18 cellular contexts compared by ENCODE assay signal in genomic region chr11:107757661-107758060, GRCh38.
DNase-seq lines count a peak whose midpoint lies in the region; TF ChIP-seq lines count a peak whose summit lies in the region.
"Had no signal": no experiment of that assay in that cellular context is flagged by ENCODE, and none has a peak within 500 bp of the region (broad histone marks: within the 10 kb centered on the region; RNA-seq: fewer than 3 reads in every experiment).

No MANE protein-coding gene starts in this region.

- DNase-seq in GM10266 (ENCODE audit: extremely low spot score) (no peak), HFF-Myc (ENCODE audit: extremely low read depth, low read depth) (no peak), iPS-NIHi7 (ENCODE audit: extremely low spot score) (peak; percentile 41), DMS79 (lab: John Stamatoyannopoulos, UW) (no peak), SIG-M5 treated with dmso at 0.1 percent for 504 hours (lab: John Stamatoyannopoulos, UW; ENCODE audit: unreplicated experiment) (no peak), HEK293T (ENCODE audit: extremely low spot score) (no peak)
- DNase-seq: caudate nucleus; effector CD4-positive, alpha-beta T cell; NCI-H226; retina; SJCRH30; stimulated activated CD4-positive, alpha-beta T cell treated with anti-CD3 and anti-CD28 coated beads, Interleukin-15, amount 100 ng/mL, for 24 hours; stimulated activated naive CD4-positive, alpha-beta T cell; T-helper 17 cell; transverse colon had no signal

- H3K27ac ChIP-seq in VCaP = no peak overlapping the region
- H3K27ac ChIP-seq: BLaER1 treated with 17β-estradiol and CSF1 and Interleukin-3, amounts not matched to agents 10 nM and 100 nM; neutrophil; SJCRH30 had no signal

- CTCF ChIA-PET in HEK293T (lab: Yijun Ruan, JAX) = no interaction called here

- H3K4me3 ChIP-seq in HFF-Myc (replicated peaks; ENCODE audit: low read depth, low read length) = no peak overlapping the region
- H3K4me3 ChIP-seq: BLaER1 treated with 17β-estradiol and CSF1 and Interleukin-3, amounts not matched to agents 10 nM and 100 nM; SJCRH30; transverse colon had no signal

- POLR2A ChIA-PET in HEK293T (lab: Yijun Ruan, JAX) = no interaction called here

- TF ChIP-seq CTCF in GM10266 (IDR thresholded peaks at IDR 0.05; ENCODE audit: control insufficient read depth, insufficient read depth, low read depth, missing control alignments) (peak; percentile 14), HFF-Myc (IDR thresholded peaks at IDR 0.05; ENCODE audit: low read depth, low read length, missing control alignments) (peak; percentile 11), VCaP (conservative IDR thresholded peaks at IDR 0.05) (0 out of 2 replicates have a peak, but pooled peaks have one; percentile 15)

TF ChIP-seq in HEK293T, 16 proteins besides CTCF, POLR2A, EP300 and RAD21:
- TF ChIP-seq ARNT (IDR thresholded peaks at IDR 0.05) (no peak), BHLHE40 (IDR thresholded peaks at IDR 0.05; ENCODE audit: borderline replicate concordance) (no peak), SUZ12 (IDR thresholded peaks at IDR 0.05) (no peak), HDGF (IDR thresholded peaks at IDR 0.05; ENCODE audit: borderline replicate concordance) (no peak), TARDBP (IDR thresholded peaks at IDR 0.05) (no peak), FOXA1 (IDR thresholded peaks at IDR 0.05) (no peak), PKNOX1 (IDR thresholded peaks at IDR 0.05) (no peak), NFRKB (IDR thresholded peaks at IDR 0.05) (no peak), LEF1 (IDR thresholded peaks at IDR 0.05; ENCODE audit: borderline replicate concordance) (no peak), ZNF384 (IDR thresholded peaks at IDR 0.05) (no peak), SP1 (IDR thresholded peaks at IDR 0.05) (no peak), L3MBTL2 (conservative IDR thresholded peaks at IDR 0.05) (no peak), CTBP1 (IDR thresholded peaks at IDR 0.05; ENCODE audit: borderline replicate concordance) (no peak)
